In genomic region chr14:54366726-54367707, GRCh38 we compare ENCODE assay signal across 8 cellular contexts. TPM values are rescaled to one million over a fixed set of nuclear protein-coding genes. Genes with fewer than 3 reads are reported as not detected.
DNase-seq lines count a peak whose midpoint lies in the region; ATAC-seq and TF ChIP-seq lines count a peak whose summit lies in the region.

No MANE protein-coding gene starts in this region.

- POLR2A ChIA-PET in activated CD8-positive, alpha-beta T cell treated with anti-CD3 and anti-CD28 coated beads, Interleukin-2, amount 10 ng/mL, durations not matched to agents 7 days and 5 days (lab: Charles Lee) = no interaction called here

- H3K36me3 Mint-ChIP-seq in HFFc6 (ENCODE audit: low read depth) (no peaks in the 10 kb centered on the region), osteocyte (ENCODE audit: unreplicated experiment) (no peaks in the 10 kb centered on the region)
- H3K36me3 Mint-ChIP-seq in activated CD8-positive, alpha-beta T cell treated with anti-CD3 and anti-CD28 coated beads, Interleukin-2, amount 10 ng/mL, durations not matched to agents 7 days and 5 days (ENCODE audit: low read depth) = no peaks in the 10 kb centered on the region

- CTCF ChIA-PET in activated CD8-positive, alpha-beta T cell treated with anti-CD3 and anti-CD28 coated beads, Interleukin-2, amount 10 ng/mL, durations not matched to agents 7 days and 5 days (lab: Charles Lee) = interaction anchor here (0.6 to 1.4 kb wide), 8 partner anchors 9 to 408 kb away, joined by 3 to 5 read pairs (median 3); no protein-coding TSS in a partner anchor

- no peaks in the 10 kb centered on the region for H3K36me3 ChIP-seq in GM06990 (ENCODE audit: control insufficient read depth, insufficient read depth, low read length)

- H3K4me3 Mint-ChIP-seq in HFFc6 (peak overlapping the region; percentile 27; the same call in 1 of the 2 replicates), osteocyte (ENCODE audit: unreplicated experiment) (no peak overlapping the region)
- no peak overlapping the region for H3K4me3 Mint-ChIP-seq in activated CD8-positive, alpha-beta T cell treated with anti-CD3 and anti-CD28 coated beads, Interleukin-2, amount 10 ng/mL, durations not matched to agents 7 days and 5 days

- H3K9me3 Mint-ChIP-seq in HFFc6 (no peaks in the 10 kb centered on the region), osteocyte (ENCODE audit: unreplicated experiment) (no peaks in the 10 kb centered on the region)
- H3K9me3 Mint-ChIP-seq in activated CD8-positive, alpha-beta T cell treated with anti-CD3 and anti-CD28 coated beads, Interleukin-2, amount 10 ng/mL, durations not matched to agents 7 days and 5 days (ENCODE audit: insufficient read depth) = no peaks in the 10 kb centered on the region

- peak; percentile 61 for TF ChIP-seq CTCF in GM06990 (IDR thresholded peaks at IDR 0.05; ENCODE audit: insufficient read depth, low read length, poor library complexity, severe bottlenecking)
- peak; percentile 74 for TF ChIP-seq CTCF in HFFc6 (IDR thresholded peaks at IDR 0.05)
- peak; percentile 77 for TF ChIP-seq CTCF in osteocyte (IDR thresholded peaks at IDR 0.05)

- ATAC-seq in activated CD8-positive, alpha-beta T cell treated with anti-CD3 and anti-CD28 coated beads, Interleukin-2, amount 10 ng/mL, durations not matched to agents 7 days and 5 days = peak; percentile 84
- ATAC-seq in HG02840 (IDR thresholded peaks at IDR 0.05; ENCODE audit: low FRiP score, unreplicated experiment) = no peak

- H3K27me3 Mint-ChIP-seq in HFFc6 (ENCODE audit: insufficient read depth) (peaks cover 11% of the 10 kb centered on the region), osteocyte (ENCODE audit: unreplicated experiment) (peaks cover 8% of the 10 kb centered on the region)
- H3K27me3 Mint-ChIP-seq in activated CD8-positive, alpha-beta T cell treated with anti-CD3 and anti-CD28 coated beads, Interleukin-2, amount 10 ng/mL, durations not matched to agents 7 days and 5 days (ENCODE audit: low read depth) = peaks cover 25% of the 10 kb centered on the region

- no peak overlapping the region for H3K4me3 ChIP-seq in GM06990 (replicated peaks; ENCODE audit: low read depth, low read length)

- H3K27me3 ChIP-seq in GM06990 (replicated peaks; ENCODE audit: control insufficient read depth, insufficient read depth, low read length) = no peaks in the 10 kb centered on the region; the same call in 1 of the 2 replicates

- H3K27ac Mint-ChIP-seq in HFFc6 (peak overlapping the region; percentile 47; the same call in 1 of the 2 replicates), osteocyte (ENCODE audit: unreplicated experiment) (peak overlapping the region; percentile 83)
- H3K27ac Mint-ChIP-seq in activated CD8-positive, alpha-beta T cell treated with anti-CD3 and anti-CD28 coated beads, Interleukin-2, amount 10 ng/mL, durations not matched to agents 7 days and 5 days = no peak overlapping the region

- H3K4me1 Mint-ChIP-seq in HFFc6 (ENCODE audit: low read depth) = peaks cover 31% of the 10 kb centered on the region
- H3K4me1 Mint-ChIP-seq in activated CD8-positive, alpha-beta T cell treated with anti-CD3 and anti-CD28 coated beads, Interleukin-2, amount 10 ng/mL, durations not matched to agents 7 days and 5 days (ENCODE audit: low read depth) = peaks cover 6% of the 10 kb centered on the region
- H3K4me1 Mint-ChIP-seq in osteocyte (ENCODE audit: unreplicated experiment) = peaks cover 20% of the 10 kb centered on the region

- DNase-seq in GM06990 (ENCODE audit: extremely low read depth, insufficient read length) (no peak), HFFc6 (peak; percentile 77), NCI-H2227 treated with DMSO at 0.1 percent for 48 hours (lab: John Stamatoyannopoulos, UW) (peak; percentile 59), globus pallidus (ENCODE audit: low spot score) (peak; percentile 79), osteocyte (ENCODE audit: extremely low spot score, unreplicated experiment) (no peak), CD1c-positive myeloid dendritic cell (ENCODE audit: extremely low spot score) (no peak)
- DNase-seq in activated CD8-positive, alpha-beta T cell treated with anti-CD3 and anti-CD28 coated beads, Interleukin-2, amount 10 ng/mL, durations not matched to agents 7 days and 5 days = peak; percentile 39

RNA-seq across cellular contexts. Expression of gene CDKN3, which starts 29.8 kb away (rescaled TPM):
- total RNA-seq in HFFc6 (2021; fragmentation: NEBNext Ultra II Directional; extraction: Animal tissue kit (Norgen Biotek cat#: 25700)) = 100 to 1,000 TPM in 1 of 6 experiments, 10 to 100 TPM in 5; 33.3 to 106 (median 91.8) TPM
- 100 to 1,000 TPM; 116 to 123 TPM for total RNA-seq in activated CD8-positive, alpha-beta T cell treated with anti-CD3 and anti-CD28 coated beads, Interleukin-2, amount 10 ng/mL, durations not matched to agents 7 days and 5 days
- 8.5 and 10.6 TPM in 2 replicates for total RNA-seq in osteocyte

Comparison
In these comparisons a context has a peak if more than half of its experiments do, and no peak if none do; other contexts are left out.
1. DNase-seq: peak in HFFc6 (single experiment), NCI-H2227 treated with DMSO at 0.1 percent for 48 hours (single experiment), activated CD8-positive, alpha-beta T cell treated with anti-CD3 and anti-CD28 coated beads, Interleukin-2, amount 10 ng/mL, durations not matched to agents 7 days and 5 days (single experiment) and globus pallidus (single experiment); none in GM06990 (single experiment), osteocyte (single experiment) and CD1c-positive myeloid dendritic cell (single experiment).
2. Peak in every context shown above with its lines, with median percentiles within 50 percentile points of each other: CTCF ChIP-seq.